Comparison of ENCODE assay signal across 8 cellular contexts in genomic region chr4:101345596-101346311, GRCh38. TPM values are rescaled to one million over a fixed set of nuclear protein-coding genes. Genes with fewer than 3 reads are reported as not detected.
A peak's percentile ranks its signal among the peaks of the same experiment; 100 is the strongest.
DNase-seq lines count a peak whose midpoint lies in the region; ATAC-seq and TF ChIP-seq lines count a peak whose summit lies in the region.

No MANE protein-coding gene starts in this region.

- peak; percentile 28 for ATAC-seq in effector memory CD8-positive, alpha-beta T cell (replicated peaks)

- no peak for DNase-seq in AG04449 (ENCODE audit: low read depth, low spot score)
- DNase-seq in NCI-H345 (lab: John Stamatoyannopoulos, UW): peak; percentile 45
- peak; percentile 23 to 31 for DNase-seq in activated CD8-positive, alpha-beta memory T cell treated with anti-CD3 and anti-CD28 coated beads for 4 hours (ENCODE audit: low read depth in 2 of 2)
- peak; percentile 55 to 68 (median 67) for DNase-seq in effector memory CD8-positive, alpha-beta T cell
- peak; percentile 81 for DNase-seq in mesendoderm
- DNase-seq in stimulated activated CD8-positive, alpha-beta memory T cell treated with anti-CD3 and anti-CD28 coated beads, Interleukin-15, amount 100 ng/mL, for 4 hours (ENCODE audit: low read depth in 2 of 2): peak; percentile 20 to 52
- DNase-seq in mesenteric fat pad (ENCODE audit: low spot score): no peak

- peak overlapping the region; percentile 94 to 95 for H3K4me3 Mint-ChIP-seq in effector memory CD8-positive, alpha-beta T cell

- peak overlapping the region; percentile 6 for H3K18ac ChIP-seq in mesendoderm (ENCODE audit: low read length)

- H3K9me3 Mint-ChIP-seq in effector memory CD8-positive, alpha-beta T cell: no peaks in the 10 kb centered on the region

- peak; percentile 15 for TF ChIP-seq POLR2A in GM19099 (IDR thresholded peaks at IDR 0.05; ENCODE audit: extremely low read depth, insufficient read length, low read depth)

- no peaks in the 10 kb centered on the region for H3K4me1 ChIP-seq in mesendoderm (ENCODE audit: control insufficient read depth, low read depth, low read length)

- H2BK120ac ChIP-seq in mesendoderm (ENCODE audit: low read depth, low read length): no peak overlapping the region

- H3K27ac ChIP-seq in mesendoderm (ENCODE audit: low read depth, low read length): no peak overlapping the region

- H3K4me3 ChIP-seq in AG04449 (ENCODE audit: low read depth, low read length): peak overlapping the region; percentile 92
- H3K4me3 ChIP-seq in mesendoderm (ENCODE audit: low read length): peak overlapping the region; percentile 53

- CTCF ChIA-PET in AG04449 (lab: Yijun Ruan, JAX): interaction anchor here (1.2 kb wide), 1 partner anchor 176 kb away, joined by 3 read pairs; no protein-coding TSS in a partner anchor

- H4K8ac ChIP-seq in mesendoderm (ENCODE audit: low read depth, low read length): no peak overlapping the region

- H3K56ac ChIP-seq in mesendoderm (ENCODE audit: low read length): peak overlapping the region; percentile 77

- peak overlapping the region; percentile 42 for H3K4me2 ChIP-seq in mesendoderm (ENCODE audit: low read length)

- no peak overlapping the region for H2BK15ac ChIP-seq in mesendoderm (replicated peaks; ENCODE audit: low read depth)

- no peaks in the 10 kb centered on the region for H3K27me3 Mint-ChIP-seq in effector memory CD8-positive, alpha-beta T cell

- no peak overlapping the region for H3K23ac ChIP-seq in mesendoderm (ENCODE audit: low read length)

- WGBS in mesendoderm (ENCODE audit: extremely low coverage, insufficient coverage, low lambda C conversion rate): no CpG with 5 or more reads among the region's 45 CpGs

- H3K9ac ChIP-seq in mesendoderm (ENCODE audit: low read length): peak overlapping the region; percentile 46

- H3K79me1 ChIP-seq in mesendoderm (ENCODE audit: low read length): peaks cover 2% of the 10 kb centered on the region

- no peak for TF ChIP-seq CTCF in AG04449 (IDR thresholded peaks at IDR 0.05; ENCODE audit: insufficient read depth, low read length, missing control alignments)

- H3K27ac Mint-ChIP-seq in effector memory CD8-positive, alpha-beta T cell: peak overlapping the region; percentile 87 to 98

- POLR2A ChIA-PET in AG04449 (lab: Yijun Ruan, JAX): interaction anchor here (1.0 to 1.2 kb wide), 2 partner anchors 20 to 174 kb away, joined by 3 to 4 read pairs; no protein-coding TSS in a partner anchor

- H3K36me3 Mint-ChIP-seq in effector memory CD8-positive, alpha-beta T cell (ENCODE audit: insufficient read depth): peaks cover 27% of the 10 kb centered on the region

- H4K5ac ChIP-seq in mesendoderm (ENCODE audit: low read length): no peak overlapping the region

- no peaks in the 10 kb centered on the region for H3K36me3 ChIP-seq in mesendoderm (ENCODE audit: control insufficient read depth, insufficient read depth, low read length)

- no peak overlapping the region for H2AK5ac ChIP-seq in mesendoderm (ENCODE audit: low read length)

- peaks cover 14% of the 10 kb centered on the region for H3K79me2 ChIP-seq in mesendoderm (ENCODE audit: control insufficient read depth, insufficient read depth, low read length)

- H3K4ac ChIP-seq in mesendoderm (ENCODE audit: low read depth, low read length): peak overlapping the region; percentile 10

- no peaks in the 10 kb centered on the region for H3K27me3 ChIP-seq in mesendoderm (ENCODE audit: insufficient read depth, low read length, poor library complexity)

- H2BK5ac ChIP-seq in mesendoderm (ENCODE audit: low read length): no peak overlapping the region

- peaks cover 34 to 48% of the 10 kb centered on the region in 2 donors for H3K4me1 Mint-ChIP-seq in effector memory CD8-positive, alpha-beta T cell (ENCODE audit: low read depth in 2 of 2)

RNA-seq across cellular contexts. Expression of gene PPP3CA, which starts 1.6 kb away (rescaled TPM):
- polyA plus RNA-seq in mesendoderm (2013, experiment 1 of 2): 34.6 TPM
- 35.3 TPM for polyA plus RNA-seq in mesendoderm (2013, experiment 2 of 2)
- total RNA-seq in mesenteric fat pad: 50.2 TPM

Comparison
In these comparisons a context has a peak if more than half of its experiments do, and no peak if none do; other contexts are left out.
1. DNase-seq: peak in NCI-H345 (single experiment), activated CD8-positive, alpha-beta memory T cell treated with anti-CD3 and anti-CD28 coated beads for 4 hours (2 of 2), effector memory CD8-positive, alpha-beta T cell (3 of 3), mesendoderm (single experiment) and stimulated activated CD8-positive, alpha-beta memory T cell treated with anti-CD3 and anti-CD28 coated beads, Interleukin-15, amount 100 ng/mL, for 4 hours (2 of 2); none in AG04449 (single experiment) and mesenteric fat pad (single experiment).